ENCODE assay signal across 17 cellular contexts in the genomic region with DNA sequence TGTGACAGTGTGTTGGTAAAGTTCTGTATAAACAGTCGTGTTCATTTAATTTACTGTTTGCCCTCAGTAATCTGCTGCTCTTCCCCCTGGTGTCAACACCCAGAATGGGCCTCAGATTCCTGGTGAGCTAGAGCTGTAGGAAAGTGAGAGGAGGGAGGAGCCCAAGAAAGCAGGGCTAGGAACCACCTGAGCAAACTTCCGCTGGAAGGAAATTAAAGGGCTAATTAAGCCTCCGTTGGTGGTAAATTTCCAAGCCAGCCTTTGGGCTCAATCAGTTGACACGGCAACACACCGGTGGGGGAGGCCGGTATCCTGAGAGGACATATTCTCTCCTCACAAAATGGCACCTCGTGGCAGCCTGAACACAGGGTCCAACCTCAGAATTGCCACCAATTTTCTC. TPM values are rescaled to one million over a fixed set of nuclear protein-coding genes. Genes with fewer than 3 reads are reported as not detected.
DNase-seq lines count a peak whose midpoint lies in the region; TF ChIP-seq lines count a peak whose summit lies in the region.
"Had no signal": no experiment of that assay in that cellular context is flagged by ENCODE, and none has a peak within 500 bp of the region (broad histone marks: within the 10 kb centered on the region; RNA-seq: fewer than 3 reads in every experiment).

No MANE protein-coding gene starts in this region.

- H3K36me3 ChIP-seq in brain microvascular endothelial cell (replicated peaks) = no peaks in the 10 kb centered on the region
- H3K36me3 ChIP-seq: sigmoid colon had no signal

- H3K4me1 Mint-ChIP-seq in brain = peaks cover 43% of the 10 kb centered on the region
- H3K4me1 Mint-ChIP-seq: activated naive CD4-positive, alpha-beta T cell treated with anti-CD3 and anti-CD28 coated beads, Interleukin-2, amount 50 U/mL, for 24 hours had no signal

- DNase-seq in NCI-H526 (lab: John Stamatoyannopoulos, UW) (peak; percentile 10 to 29), NCI-H526 treated with DMSO at 0.1 percent for 48 hours (lab: John Stamatoyannopoulos, UW) (no peak), NCI-H2081 treated with DMSO at 0.1 percent for 48 hours (lab: John Stamatoyannopoulos, UW) (peak; percentile 95), activated T-cell treated with anti-CD3 and anti-CD28 coated beads for 4 hours (no peak), brain microvascular endothelial cell (no peak), kidney glomerular epithelial cell (lab: John Stamatoyannopoulos, UW) (no peak), GM13977 (ENCODE audit: low spot score) (no peak)
- DNase-seq: effector memory CD4-positive, alpha-beta T cell; MM.1S; NK-92 treated with Interleukin-12 subunit alpha and Interleukin-12 subunit beta, amount 100 ng/mL, for 24 hours; sigmoid colon; stimulated activated CD4-positive, alpha-beta T cell treated with anti-CD3 and anti-CD28 coated beads, Interleukin-4, amount 100 ng/mL, for 1 hour; testis had no signal

- H3K27ac Mint-ChIP-seq in brain = peak overlapping the region in 3 of 5 experiments; percentile 48 to 59 (median 56)
- H3K27ac Mint-ChIP-seq: activated naive CD4-positive, alpha-beta T cell treated with anti-CD3 and anti-CD28 coated beads, Interleukin-2, amount 50 U/mL, for 24 hours; memory B cell had no signal

- no peak overlapping the region for H3K27ac ChIP-seq in brain microvascular endothelial cell
- H3K27ac ChIP-seq: A549, sigmoid colon, testis had no signal

- no peaks in the 10 kb centered on the region for H3K27me3 ChIP-seq in brain microvascular endothelial cell (replicated peaks)
- H3K27me3 ChIP-seq: testis had no signal

- H3K36me3 Mint-ChIP-seq in brain = no peaks in the 10 kb centered on the region
- H3K36me3 Mint-ChIP-seq: activated naive CD4-positive, alpha-beta T cell treated with anti-CD3 and anti-CD28 coated beads, Interleukin-2, amount 50 U/mL, for 24 hours; memory B cell had no signal

- H3K4me3 ChIP-seq in brain microvascular endothelial cell (ENCODE audit: low read depth, low read length) = no peak overlapping the region
- H3K4me3 ChIP-seq: A549, sigmoid colon, testis had no signal

- in situ Hi-C loops in brain microvascular endothelial cell (cut with HindIII; ENCODE audit: low pct_ligation_motif_present, low sequenced_read_pairs) = no loop called here
- in situ Hi-C loops in GM13977 (cut with MboI; ENCODE audit: low pct_unique_long_range_greater_than_20kb, low sequenced_read_pairs, unreplicated experiment) = no loop called here

- TF ChIP-seq CTCF in brain (conservative IDR thresholded peaks at IDR 0.05) (no peak), brain microvascular endothelial cell (IDR thresholded peaks at IDR 0.05; ENCODE audit: low read depth, low read length, missing control alignments) (no peak), GM13977 (IDR thresholded peaks at IDR 0.05; ENCODE audit: extremely low read depth, insufficient read depth, missing control alignments) (no peak)

- no peak overlapping the region for H3K4me3 Mint-ChIP-seq in brain
- H3K4me3 Mint-ChIP-seq: activated naive CD4-positive, alpha-beta T cell treated with anti-CD3 and anti-CD28 coated beads, Interleukin-2, amount 50 U/mL, for 24 hours; memory B cell had no signal

- H3K9me3 Mint-ChIP-seq in brain = no peaks in the 10 kb centered on the region
- H3K9me3 Mint-ChIP-seq: activated naive CD4-positive, alpha-beta T cell treated with anti-CD3 and anti-CD28 coated beads, Interleukin-2, amount 50 U/mL, for 24 hours; memory B cell had no signal

- H3K27me3 Mint-ChIP-seq in brain = peaks cover 4% of the 10 kb centered on the region

RNA-seq across cellular contexts. Expression of a gene that starts 32.9 kb away (rescaled TPM):
- polyA plus RNA-seq in brain (ENCODE audit: insufficient read depth, low read depth, low replicate concordance) = 60.0 TPM

Comparison
In these comparisons a context has a peak if more than half of its experiments do, and no peak if none do; other contexts are left out.
1. DNase-seq: peak in NCI-H526 (2 of 2) and NCI-H2081 treated with DMSO at 0.1 percent for 48 hours (single experiment); none in NCI-H526 treated with DMSO at 0.1 percent for 48 hours (single experiment), activated T-cell treated with anti-CD3 and anti-CD28 coated beads for 4 hours (single experiment), brain microvascular endothelial cell (single experiment), kidney glomerular epithelial cell (single experiment) and GM13977 (single experiment).